ENCODE assay signal across 2 cellular contexts in the genomic region with DNA sequence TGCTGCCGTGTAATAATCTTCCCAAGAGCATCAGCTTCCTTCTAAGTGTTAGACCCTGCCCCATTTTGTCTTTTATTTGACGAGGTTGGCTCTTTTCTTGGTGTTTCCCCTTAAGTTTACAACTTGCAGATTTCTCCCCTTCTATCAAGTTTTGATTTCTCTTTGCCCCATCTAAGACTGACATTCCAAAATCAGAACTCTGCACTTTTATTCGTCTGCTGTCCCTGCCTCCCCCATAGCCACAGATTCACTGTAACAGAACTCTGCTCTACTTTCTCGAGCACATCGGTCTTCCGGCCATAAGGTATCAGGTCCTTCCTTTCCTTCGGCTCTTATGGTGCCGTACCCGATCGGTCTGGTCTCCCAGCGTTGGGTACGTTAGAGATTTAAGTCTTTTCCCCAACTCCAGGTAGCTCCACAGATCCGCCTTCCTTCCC.
TF ChIP-seq lines count a peak whose summit lies in the region.

No MANE protein-coding gene starts in this region.

TF ChIP-seq in IMR-90, 13 proteins besides CTCF, POLR2A, EP300 and RAD21:
- no peak for TF ChIP-seq BHLHE40 (IDR thresholded peaks at IDR 0.05; ENCODE audit: low read depth, low read length)

TF ChIP-seq in GM12878, 131 proteins besides CTCF, POLR2A, EP300 and RAD21:
- TF ChIP-seq ZBTB11 (CRISPR knock-in tag; IDR thresholded peaks at IDR 0.05) (no peak), ATF7 (IDR thresholded peaks at IDR 0.05; ENCODE audit: low read depth) (no peak)
